11 cellular contexts compared by ENCODE assay signal in the genomic region with DNA sequence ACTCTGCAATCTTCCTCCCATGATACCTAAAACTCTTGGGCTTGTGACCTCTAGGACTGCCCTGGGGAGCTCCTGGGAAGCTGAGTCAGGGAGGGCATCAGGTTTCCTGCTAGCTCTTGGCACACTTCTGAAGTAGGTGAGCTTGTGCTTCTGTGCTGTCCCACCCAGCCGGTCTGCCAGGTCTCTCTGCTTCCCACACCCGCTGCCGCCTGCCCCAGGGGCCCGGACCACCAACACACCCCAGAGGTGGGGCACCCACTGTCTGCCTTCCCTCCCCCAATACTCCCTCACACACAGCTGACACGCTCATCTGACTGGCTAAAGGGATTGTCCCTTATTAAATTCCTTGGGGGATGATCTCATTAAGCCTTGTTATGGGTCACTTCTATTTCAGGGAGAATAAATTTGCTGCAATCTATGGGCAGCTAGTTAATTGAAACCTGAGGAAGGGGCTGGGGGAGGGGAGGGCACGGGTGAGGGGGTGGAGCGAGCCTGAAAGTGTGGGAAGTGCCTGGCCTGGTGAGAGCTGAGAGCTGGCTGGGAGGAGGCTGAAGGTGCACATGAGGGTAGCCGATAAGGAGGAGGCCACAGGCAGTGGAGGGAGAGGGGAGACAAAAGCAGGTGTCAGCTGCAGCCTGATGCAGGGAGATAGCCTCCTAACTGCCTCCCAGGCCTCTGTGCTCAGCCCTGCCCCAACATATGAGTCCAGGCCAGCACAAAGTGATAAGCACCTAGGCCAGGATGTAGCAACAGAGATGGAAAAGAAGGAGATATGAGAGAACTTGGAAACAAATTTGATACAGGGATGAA. TPM values are rescaled to one million over a fixed set of nuclear protein-coding genes. Genes with fewer than 3 reads are reported as not detected.
DNase-seq lines count a peak whose midpoint lies in the region; ATAC-seq and TF ChIP-seq lines count a peak whose summit lies in the region.
"Had no signal": no experiment of that assay in that cellular context is flagged by ENCODE, and none has a peak within 500 bp of the region (broad histone marks: within the 10 kb centered on the region; RNA-seq: fewer than 3 reads in every experiment).

No MANE protein-coding gene starts in this region.

- peak overlapping the region; percentile 66 for H3K4me2 ChIP-seq in neural progenitor cell

- H3K4me1 Mint-ChIP-seq in neural progenitor cell, result peaks cover 21% of the 10 kb centered on the region
- H3K4me1 Mint-ChIP-seq in activated T-helper 1 cell treated with anti-CD3 and anti-CD28 coated beads, Interleukin-12 subunit alpha, Interleukin-12 subunit beta, Interleukin-2, Interleukin-4 antibody, amounts not matched to agents 30 ng/mL and 10 ng/mL and 1 ng/mL, durations not matched to agents 14 hours and 24 hours and 36 hours (ENCODE audit: low read depth), result peaks cover 70% of the 10 kb centered on the region

- H3K4me3 ChIP-seq in choroid plexus epithelial cell (ENCODE audit: low read depth, low read length) (no peak overlapping the region), neural progenitor cell (no peak overlapping the region)
- H3K4me3 ChIP-seq: esophagus muscularis mucosa, HAP-1 had no signal

- no peak for TF ChIP-seq CTCF in choroid plexus epithelial cell (conservative IDR thresholded peaks at IDR 0.05; ENCODE audit: low read depth, low read length)
- TF ChIP-seq CTCF in neural progenitor cell (IDR thresholded peaks at IDR 0.05), result no peak

- intact Hi-C loops in activated T-helper 1 cell treated with anti-CD3 and anti-CD28 coated beads, Interleukin-12 subunit alpha, Interleukin-12 subunit beta, Interleukin-2, Interleukin-4 antibody, amounts not matched to agents 30 ng/mL and 10 ng/mL and 1 ng/mL, durations not matched to agents 14 hours and 24 hours and 36 hours (cut with micrococcal nuclease), result no loop called here

- H3K9me3 ChIP-seq in neural progenitor cell (ENCODE audit: low read depth), result no peaks in the 10 kb centered on the region
- H3K9me3 ChIP-seq: esophagus muscularis mucosa, HAP-1 had no signal

- ATAC-seq in GM21381 (IDR thresholded peaks at IDR 0.05; ENCODE audit: unreplicated experiment) (no peak), HG02588 (IDR thresholded peaks at IDR 0.05; ENCODE audit: unreplicated experiment) (no peak)

- peak; percentile 67 for DNase-seq in EH (ENCODE audit: low read depth)
- peak; percentile 88 for DNase-seq in NCI-H2196 (lab: John Stamatoyannopoulos, UW; ENCODE audit: unreplicated experiment)
- peak; percentile 8 for DNase-seq in choroid plexus epithelial cell (ENCODE audit: low read depth)
- peak; percentile 52 for DNase-seq in neural progenitor cell (ENCODE audit: low spot score)
- DNase-seq in activated naive CD4-positive, alpha-beta T cell treated with anti-CD3 and anti-CD28 coated beads, Interleukin-2, amount 50 U/mL, for 16 hours, result no peak
- no peak for DNase-seq in activated T-helper 1 cell treated with anti-CD3 and anti-CD28 coated beads, Interleukin-12 subunit alpha, Interleukin-12 subunit beta, Interleukin-2, Interleukin-4 antibody, amounts not matched to agents 30 ng/mL and 10 ng/mL and 1 ng/mL, durations not matched to agents 14 hours and 24 hours and 36 hours (ENCODE audit: low spot score)
- DNase-seq: occipital lobe had no signal

- peaks cover 32% of the 10 kb centered on the region for H3F3A ChIP-seq in neural progenitor cell (ENCODE audit: low read depth)

- H3K27me3 Mint-ChIP-seq in neural progenitor cell (ENCODE audit: insufficient read depth, low read depth), result no peaks in the 10 kb centered on the region
- peaks cover 4% of the 10 kb centered on the region for H3K27me3 Mint-ChIP-seq in activated T-helper 1 cell treated with anti-CD3 and anti-CD28 coated beads, Interleukin-12 subunit alpha, Interleukin-12 subunit beta, Interleukin-2, Interleukin-4 antibody, amounts not matched to agents 30 ng/mL and 10 ng/mL and 1 ng/mL, durations not matched to agents 14 hours and 24 hours and 36 hours (ENCODE audit: insufficient read depth)

- peaks cover 2% of the 10 kb centered on the region for H3K36me3 Mint-ChIP-seq in neural progenitor cell
- peaks cover 10% of the 10 kb centered on the region for H3K36me3 Mint-ChIP-seq in activated T-helper 1 cell treated with anti-CD3 and anti-CD28 coated beads, Interleukin-12 subunit alpha, Interleukin-12 subunit beta, Interleukin-2, Interleukin-4 antibody, amounts not matched to agents 30 ng/mL and 10 ng/mL and 1 ng/mL, durations not matched to agents 14 hours and 24 hours and 36 hours (ENCODE audit: low read depth)

- peak overlapping the region; percentile 6 for H3K27ac ChIP-seq in neural progenitor cell
- H3K27ac ChIP-seq: esophagus muscularis mucosa had no signal

- no peaks in the 10 kb centered on the region for H3K36me3 ChIP-seq in neural progenitor cell
- H3K36me3 ChIP-seq: esophagus muscularis mucosa, HAP-1 had no signal

- no peaks in the 10 kb centered on the region for H3K79me2 ChIP-seq in neural progenitor cell (ENCODE audit: low read depth)

- H3K27me3 ChIP-seq in neural progenitor cell, result no peaks in the 10 kb centered on the region
- H3K27me3 ChIP-seq: esophagus muscularis mucosa had no signal

- H3K9ac ChIP-seq in neural progenitor cell, result no peak overlapping the region

- peaks cover 18% of the 10 kb centered on the region for H3K4me1 ChIP-seq in neural progenitor cell
- H3K4me1 ChIP-seq: HAP-1 had no signal

- H4K20me1 ChIP-seq in neural progenitor cell (ENCODE audit: low read depth), result no peaks in the 10 kb centered on the region

- H3K27ac Mint-ChIP-seq in neural progenitor cell, result no peak overlapping the region
- no peak overlapping the region for H3K27ac Mint-ChIP-seq in activated T-helper 1 cell treated with anti-CD3 and anti-CD28 coated beads, Interleukin-12 subunit alpha, Interleukin-12 subunit beta, Interleukin-2, Interleukin-4 antibody, amounts not matched to agents 30 ng/mL and 10 ng/mL and 1 ng/mL, durations not matched to agents 14 hours and 24 hours and 36 hours

- H2AFZ ChIP-seq in neural progenitor cell (replicated peaks), result no peak overlapping the region

- no peaks in the 10 kb centered on the region for H3K9me3 Mint-ChIP-seq in neural progenitor cell
- no peaks in the 10 kb centered on the region for H3K9me3 Mint-ChIP-seq in activated T-helper 1 cell treated with anti-CD3 and anti-CD28 coated beads, Interleukin-12 subunit alpha, Interleukin-12 subunit beta, Interleukin-2, Interleukin-4 antibody, amounts not matched to agents 30 ng/mL and 10 ng/mL and 1 ng/mL, durations not matched to agents 14 hours and 24 hours and 36 hours

- H3K4me3 Mint-ChIP-seq in neural progenitor cell, result no peak overlapping the region
- no peak overlapping the region for H3K4me3 Mint-ChIP-seq in activated T-helper 1 cell treated with anti-CD3 and anti-CD28 coated beads, Interleukin-12 subunit alpha, Interleukin-12 subunit beta, Interleukin-2, Interleukin-4 antibody, amounts not matched to agents 30 ng/mL and 10 ng/mL and 1 ng/mL, durations not matched to agents 14 hours and 24 hours and 36 hours

RNA-seq across cellular contexts. Expression of gene HAUS1, which starts 48.8 kb away (rescaled TPM):
- total RNA-seq in neural progenitor cell (ENCODE audit: low replicate concordance), result 141 and 201 TPM in 2 replicates
- total RNA-seq in activated T-helper 1 cell treated with anti-CD3 and anti-CD28 coated beads, Interleukin-12 subunit alpha, Interleukin-12 subunit beta, Interleukin-2, Interleukin-4 antibody, amounts not matched to agents 30 ng/mL and 10 ng/mL and 1 ng/mL, durations not matched to agents 14 hours and 24 hours and 36 hours, result 41.8 and 42.1 TPM in 2 replicates

RNA-seq across cellular contexts. Expression of gene ATP5F1A, which starts 54.9 kb away (rescaled TPM):
- total RNA-seq in neural progenitor cell (ENCODE audit: low replicate concordance), result 1,034 and 1,141 TPM in 2 replicates
- total RNA-seq in activated T-helper 1 cell treated with anti-CD3 and anti-CD28 coated beads, Interleukin-12 subunit alpha, Interleukin-12 subunit beta, Interleukin-2, Interleukin-4 antibody, amounts not matched to agents 30 ng/mL and 10 ng/mL and 1 ng/mL, durations not matched to agents 14 hours and 24 hours and 36 hours, result 412 and 420 TPM in 2 replicates

Comparison
In these comparisons a context has a peak if more than half of its experiments do, and no peak if none do; other contexts are left out.
1. DNase-seq: peak in EH (single experiment), NCI-H2196 (single experiment), choroid plexus epithelial cell (single experiment) and neural progenitor cell (single experiment); none in activated naive CD4-positive, alpha-beta T cell treated with anti-CD3 and anti-CD28 coated beads, Interleukin-2, amount 50 U/mL, for 16 hours (single experiment) and activated T-helper 1 cell treated with anti-CD3 and anti-CD28 coated beads, Interleukin-12 subunit alpha, Interleukin-12 subunit beta, Interleukin-2, Interleukin-4 antibody, amounts not matched to agents 30 ng/mL and 10 ng/mL and 1 ng/mL, durations not matched to agents 14 hours and 24 hours and 36 hours (single experiment).